1 cellular context compared by ENCODE assay signal in the genomic region with DNA sequence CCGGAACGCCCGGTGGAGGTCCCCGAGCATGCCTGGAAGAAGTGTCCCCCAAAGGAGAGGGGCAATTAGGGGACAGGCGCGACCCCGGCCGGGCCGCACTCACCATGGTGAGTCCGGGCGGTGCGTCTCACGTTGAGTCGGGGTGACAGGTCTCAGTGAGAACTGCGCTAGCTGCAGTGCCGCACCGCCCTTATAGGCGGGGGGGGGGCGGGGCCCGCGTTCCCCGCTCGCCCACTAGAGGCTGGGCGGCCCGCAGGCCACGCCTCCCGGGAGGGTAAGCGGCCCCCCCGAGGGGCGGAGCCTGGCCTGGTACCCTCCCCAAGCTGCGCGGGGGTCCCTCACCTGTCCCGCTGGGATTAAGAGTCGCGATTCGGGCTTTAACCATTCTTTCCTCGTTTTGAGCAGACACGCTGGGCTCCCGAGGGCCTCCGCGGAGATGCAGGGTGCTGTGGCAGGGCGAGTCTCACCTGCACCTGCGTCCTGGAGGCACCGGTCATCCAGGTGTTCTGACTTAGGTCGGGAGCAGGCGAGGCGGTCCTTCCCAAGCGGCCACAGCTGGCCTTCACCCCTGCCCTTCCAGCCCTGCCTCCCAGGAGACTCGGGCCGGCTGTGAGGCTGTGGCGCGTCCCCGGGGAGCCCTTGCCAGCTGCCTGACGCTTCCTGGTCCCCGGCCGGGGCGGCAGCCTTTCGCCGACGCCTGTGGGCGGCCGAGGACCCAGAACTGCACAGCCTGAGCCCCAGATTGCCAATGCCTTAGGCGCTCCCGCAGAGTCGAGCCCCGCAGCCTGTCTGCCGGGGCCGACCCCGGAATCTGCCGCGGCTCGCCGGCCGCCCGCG.
TF ChIP-seq lines count a peak whose summit lies in the region.

A gene (minus strand): TSS at position 166 of the 837 bp plus-strand sequence. CDS start 60 bp downstream, at position 106.

TF ChIP-seq in HepG2, 621 proteins besides CTCF, POLR2A, EP300 and RAD21 (continued from another document and continues in another):
- TF ChIP-seq, protein P1, sequence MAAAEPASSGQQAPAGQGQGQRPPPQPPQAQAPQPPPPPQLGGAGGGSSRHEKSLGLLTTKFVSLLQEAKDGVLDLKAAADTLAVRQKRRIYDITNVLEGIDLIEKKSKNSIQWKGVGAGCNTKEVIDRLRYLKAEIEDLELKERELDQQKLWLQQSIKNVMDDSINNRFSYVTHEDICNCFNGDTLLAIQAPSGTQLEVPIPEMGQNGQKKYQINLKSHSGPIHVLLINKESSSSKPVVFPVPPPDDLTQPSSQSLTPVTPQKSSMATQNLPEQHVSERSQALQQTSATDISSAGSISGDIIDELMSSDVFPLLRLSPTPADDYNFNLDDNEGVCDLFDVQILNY (CRISPR knock-in tag; conservative IDR thresholded peaks at IDR 0.05) = no peak
- TF ChIP-seq, protein P2, sequence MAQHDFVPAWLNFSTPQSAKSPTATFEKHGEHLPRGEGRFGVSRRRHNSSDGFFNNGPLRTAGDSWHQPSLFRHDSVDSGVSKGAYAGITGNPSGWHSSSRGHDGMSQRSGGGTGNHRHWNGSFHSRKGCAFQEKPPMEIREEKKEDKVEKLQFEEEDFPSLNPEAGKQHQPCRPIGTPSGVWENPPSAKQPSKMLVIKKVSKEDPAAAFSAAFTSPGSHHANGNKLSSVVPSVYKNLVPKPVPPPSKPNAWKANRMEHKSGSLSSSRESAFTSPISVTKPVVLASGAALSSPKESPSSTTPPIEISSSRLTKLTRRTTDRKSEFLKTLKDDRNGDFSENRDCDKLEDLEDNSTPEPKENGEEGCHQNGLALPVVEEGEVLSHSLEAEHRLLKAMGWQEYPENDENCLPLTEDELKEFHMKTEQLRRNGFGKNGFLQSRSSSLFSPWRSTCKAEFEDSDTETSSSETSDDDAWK (CRISPR knock-in tag; IDR thresholded peaks at IDR 0.05) = no peak
- TF ChIP-seq GZF1 (CRISPR knock-in tag; IDR thresholded peaks at IDR 0.05) (no peak), ZNF883 (CRISPR knock-in tag; IDR thresholded peaks at IDR 0.05; ENCODE audit: not compliant biosample characterization) (peak; percentile 97), ZNF616 (CRISPR knock-in tag; IDR thresholded peaks at IDR 0.05; ENCODE audit: low read depth) (no peak), REL (CRISPR knock-in tag; conservative IDR thresholded peaks at IDR 0.05) (no peak), FOXM1 (CRISPR knock-in tag; IDR thresholded peaks at IDR 0.05) (no peak), DMAP1 (CRISPR knock-in tag; IDR thresholded peaks at IDR 0.05) (0 out of 2 replicates have a peak, but pooled peaks have one; percentile 42), HOXA5 (CRISPR knock-in tag; IDR thresholded peaks at IDR 0.05) (0 out of 2 replicates have a peak, but pooled peaks have one; percentile 49), U2AF2 (IDR thresholded peaks at IDR 0.05; ENCODE audit: low read depth, low read length) (no peak), SRSF4 (IDR thresholded peaks at IDR 0.05; ENCODE audit: low read depth, low read length, poor library complexity, severe bottlenecking) (no peak), SP5 (CRISPR knock-in tag; IDR thresholded peaks at IDR 0.05; ENCODE audit: borderline replicate concordance, low read depth) (peak; percentile 62; the same call in 1 of the 2 replicates), ARNT2 (CRISPR knock-in tag; IDR thresholded peaks at IDR 0.05; ENCODE audit: low read depth) (no peak), BRCA1 (CRISPR knock-in tag; IDR thresholded peaks at IDR 0.05) (0 out of 2 replicates have a peak, but pooled peaks have one; percentile 50), MED1 (CRISPR knock-in tag; IDR thresholded peaks at IDR 0.05) (peak; percentile 53; the same call in 1 of the 2 replicates), ZNF709 (CRISPR knock-in tag; IDR thresholded peaks at IDR 0.05) (no peak; the same call in 1 of the 2 replicates), HMGA1 (CRISPR knock-in tag; conservative IDR thresholded peaks at IDR 0.05) (no peak), ZNF33A (CRISPR knock-in tag; IDR thresholded peaks at IDR 0.05; ENCODE audit: borderline replicate concordance) (no peak), ARNTL (CRISPR knock-in tag; IDR thresholded peaks at IDR 0.05) (no peak), ZNF331 (CRISPR knock-in tag; IDR thresholded peaks at IDR 0.05) (peak; percentile 51; the same call in 1 of the 2 replicates), RCOR2 (CRISPR knock-in tag; IDR thresholded peaks at IDR 0.05) (no peak), ZNF10 (CRISPR knock-in tag; IDR thresholded peaks at IDR 0.05; ENCODE audit: borderline replicate concordance, low read depth) (no peak), ZNF274 (CRISPR knock-in tag; IDR thresholded peaks at IDR 0.05) (peak; percentile 29; the same call in 1 of the 2 replicates), KAT7 (CRISPR knock-in tag; IDR thresholded peaks at IDR 0.05; ENCODE audit: borderline replicate concordance) (no peak), ZNF567 (CRISPR knock-in tag; IDR thresholded peaks at IDR 0.05; ENCODE audit: borderline replicate concordance) (no peak), ZNF33B (CRISPR knock-in tag; IDR thresholded peaks at IDR 0.05) (peak; percentile 53; the same call in 1 of the 2 replicates), SALL1 (CRISPR knock-in tag; IDR thresholded peaks at IDR 0.05) (no peak; the same call in 1 of the 2 replicates), SYNCRIP (IDR thresholded peaks at IDR 0.05; ENCODE audit: insufficient read depth, low read depth, low read length) (no peak), ZNF569 (CRISPR knock-in tag; IDR thresholded peaks at IDR 0.05; ENCODE audit: borderline replicate concordance) (no peak)
- TF ChIP-seq, protein P3, sequence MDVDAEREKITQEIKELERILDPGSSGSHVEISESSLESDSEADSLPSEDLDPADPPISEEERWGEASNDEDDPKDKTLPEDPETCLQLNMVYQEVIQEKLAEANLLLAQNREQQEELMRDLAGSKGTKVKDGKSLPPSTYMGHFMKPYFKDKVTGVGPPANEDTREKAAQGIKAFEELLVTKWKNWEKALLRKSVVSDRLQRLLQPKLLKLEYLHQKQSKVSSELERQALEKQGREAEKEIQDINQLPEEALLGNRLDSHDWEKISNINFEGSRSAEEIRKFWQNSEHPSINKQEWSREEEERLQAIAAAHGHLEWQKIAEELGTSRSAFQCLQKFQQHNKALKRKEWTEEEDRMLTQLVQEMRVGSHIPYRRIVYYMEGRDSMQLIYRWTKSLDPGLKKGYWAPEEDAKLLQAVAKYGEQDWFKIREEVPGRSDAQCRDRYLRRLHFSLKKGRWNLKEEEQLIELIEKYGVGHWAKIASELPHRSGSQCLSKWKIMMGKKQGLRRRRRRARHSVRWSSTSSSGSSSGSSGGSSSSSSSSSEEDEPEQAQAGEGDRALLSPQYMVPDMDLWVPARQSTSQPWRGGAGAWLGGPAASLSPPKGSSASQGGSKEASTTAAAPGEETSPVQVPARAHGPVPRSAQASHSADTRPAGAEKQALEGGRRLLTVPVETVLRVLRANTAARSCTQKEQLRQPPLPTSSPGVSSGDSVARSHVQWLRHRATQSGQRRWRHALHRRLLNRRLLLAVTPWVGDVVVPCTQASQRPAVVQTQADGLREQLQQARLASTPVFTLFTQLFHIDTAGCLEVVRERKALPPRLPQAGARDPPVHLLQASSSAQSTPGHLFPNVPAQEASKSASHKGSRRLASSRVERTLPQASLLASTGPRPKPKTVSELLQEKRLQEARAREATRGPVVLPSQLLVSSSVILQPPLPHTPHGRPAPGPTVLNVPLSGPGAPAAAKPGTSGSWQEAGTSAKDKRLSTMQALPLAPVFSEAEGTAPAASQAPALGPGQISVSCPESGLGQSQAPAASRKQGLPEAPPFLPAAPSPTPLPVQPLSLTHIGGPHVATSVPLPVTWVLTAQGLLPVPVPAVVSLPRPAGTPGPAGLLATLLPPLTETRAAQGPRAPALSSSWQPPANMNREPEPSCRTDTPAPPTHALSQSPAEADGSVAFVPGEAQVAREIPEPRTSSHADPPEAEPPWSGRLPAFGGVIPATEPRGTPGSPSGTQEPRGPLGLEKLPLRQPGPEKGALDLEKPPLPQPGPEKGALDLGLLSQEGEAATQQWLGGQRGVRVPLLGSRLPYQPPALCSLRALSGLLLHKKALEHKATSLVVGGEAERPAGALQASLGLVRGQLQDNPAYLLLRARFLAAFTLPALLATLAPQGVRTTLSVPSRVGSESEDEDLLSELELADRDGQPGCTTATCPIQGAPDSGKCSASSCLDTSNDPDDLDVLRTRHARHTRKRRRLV (CRISPR knock-in tag; IDR thresholded peaks at IDR 0.05) = no peak
- TF ChIP-seq, protein P4, sequence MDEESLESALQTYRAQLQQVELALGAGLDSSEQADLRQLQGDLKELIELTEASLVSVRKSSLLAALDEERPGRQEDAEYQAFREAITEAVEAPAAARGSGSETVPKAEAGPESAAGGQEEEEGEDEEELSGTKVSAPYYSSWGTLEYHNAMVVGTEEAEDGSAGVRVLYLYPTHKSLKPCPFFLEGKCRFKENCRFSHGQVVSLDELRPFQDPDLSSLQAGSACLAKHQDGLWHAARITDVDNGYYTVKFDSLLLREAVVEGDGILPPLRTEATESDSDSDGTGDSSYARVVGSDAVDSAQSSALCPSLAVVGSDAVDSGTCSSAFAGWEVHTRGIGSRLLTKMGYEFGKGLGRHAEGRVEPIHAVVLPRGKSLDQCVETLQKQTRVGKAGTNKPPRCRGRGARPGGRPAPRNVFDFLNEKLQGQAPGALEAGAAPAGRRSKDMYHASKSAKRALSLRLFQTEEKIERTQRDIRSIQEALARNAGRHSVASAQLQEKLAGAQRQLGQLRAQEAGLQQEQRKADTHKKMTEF (CRISPR knock-in tag; IDR thresholded peaks at IDR 0.05) = peak; percentile 71
- TF ChIP-seq, protein P5, sequence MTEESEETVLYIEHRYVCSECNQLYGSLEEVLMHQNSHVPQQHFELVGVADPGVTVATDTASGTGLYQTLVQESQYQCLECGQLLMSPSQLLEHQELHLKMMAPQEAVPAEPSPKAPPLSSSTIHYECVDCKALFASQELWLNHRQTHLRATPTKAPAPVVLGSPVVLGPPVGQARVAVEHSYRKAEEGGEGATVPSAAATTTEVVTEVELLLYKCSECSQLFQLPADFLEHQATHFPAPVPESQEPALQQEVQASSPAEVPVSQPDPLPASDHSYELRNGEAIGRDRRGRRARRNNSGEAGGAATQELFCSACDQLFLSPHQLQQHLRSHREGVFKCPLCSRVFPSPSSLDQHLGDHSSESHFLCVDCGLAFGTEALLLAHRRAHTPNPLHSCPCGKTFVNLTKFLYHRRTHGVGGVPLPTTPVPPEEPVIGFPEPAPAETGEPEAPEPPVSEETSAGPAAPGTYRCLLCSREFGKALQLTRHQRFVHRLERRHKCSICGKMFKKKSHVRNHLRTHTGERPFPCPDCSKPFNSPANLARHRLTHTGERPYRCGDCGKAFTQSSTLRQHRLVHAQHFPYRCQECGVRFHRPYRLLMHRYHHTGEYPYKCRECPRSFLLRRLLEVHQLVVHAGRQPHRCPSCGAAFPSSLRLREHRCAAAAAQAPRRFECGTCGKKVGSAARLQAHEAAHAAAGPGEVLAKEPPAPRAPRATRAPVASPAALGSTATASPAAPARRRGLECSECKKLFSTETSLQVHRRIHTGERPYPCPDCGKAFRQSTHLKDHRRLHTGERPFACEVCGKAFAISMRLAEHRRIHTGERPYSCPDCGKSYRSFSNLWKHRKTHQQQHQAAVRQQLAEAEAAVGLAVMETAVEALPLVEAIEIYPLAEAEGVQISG (CRISPR knock-in tag; IDR thresholded peaks at IDR 0.05) = peak; percentile 46
- TF ChIP-seq, protein P6, sequence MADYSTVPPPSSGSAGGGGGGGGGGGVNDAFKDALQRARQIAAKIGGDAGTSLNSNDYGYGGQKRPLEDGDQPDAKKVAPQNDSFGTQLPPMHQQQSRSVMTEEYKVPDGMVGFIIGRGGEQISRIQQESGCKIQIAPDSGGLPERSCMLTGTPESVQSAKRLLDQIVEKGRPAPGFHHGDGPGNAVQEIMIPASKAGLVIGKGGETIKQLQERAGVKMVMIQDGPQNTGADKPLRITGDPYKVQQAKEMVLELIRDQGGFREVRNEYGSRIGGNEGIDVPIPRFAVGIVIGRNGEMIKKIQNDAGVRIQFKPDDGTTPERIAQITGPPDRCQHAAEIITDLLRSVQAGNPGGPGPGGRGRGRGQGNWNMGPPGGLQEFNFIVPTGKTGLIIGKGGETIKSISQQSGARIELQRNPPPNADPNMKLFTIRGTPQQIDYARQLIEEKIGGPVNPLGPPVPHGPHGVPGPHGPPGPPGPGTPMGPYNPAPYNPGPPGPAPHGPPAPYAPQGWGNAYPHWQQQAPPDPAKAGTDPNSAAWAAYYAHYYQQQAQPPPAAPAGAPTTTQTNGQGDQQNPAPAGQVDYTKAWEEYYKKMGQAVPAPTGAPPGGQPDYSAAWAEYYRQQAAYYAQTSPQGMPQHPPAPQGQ (CRISPR knock-in tag; IDR thresholded peaks at IDR 0.05; ENCODE audit: borderline replicate concordance) = no peak
- TF ChIP-seq, protein P7, sequence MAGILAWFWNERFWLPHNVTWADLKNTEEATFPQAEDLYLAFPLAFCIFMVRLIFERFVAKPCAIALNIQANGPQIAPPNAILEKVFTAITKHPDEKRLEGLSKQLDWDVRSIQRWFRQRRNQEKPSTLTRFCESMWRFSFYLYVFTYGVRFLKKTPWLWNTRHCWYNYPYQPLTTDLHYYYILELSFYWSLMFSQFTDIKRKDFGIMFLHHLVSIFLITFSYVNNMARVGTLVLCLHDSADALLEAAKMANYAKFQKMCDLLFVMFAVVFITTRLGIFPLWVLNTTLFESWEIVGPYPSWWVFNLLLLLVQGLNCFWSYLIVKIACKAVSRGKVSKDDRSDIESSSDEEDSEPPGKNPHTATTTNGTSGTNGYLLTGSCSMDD (CRISPR knock-in tag; IDR thresholded peaks at IDR 0.05) = 0 out of 2 replicates have a peak, but pooled peaks have one; percentile 16
- TF ChIP-seq, protein P8, sequence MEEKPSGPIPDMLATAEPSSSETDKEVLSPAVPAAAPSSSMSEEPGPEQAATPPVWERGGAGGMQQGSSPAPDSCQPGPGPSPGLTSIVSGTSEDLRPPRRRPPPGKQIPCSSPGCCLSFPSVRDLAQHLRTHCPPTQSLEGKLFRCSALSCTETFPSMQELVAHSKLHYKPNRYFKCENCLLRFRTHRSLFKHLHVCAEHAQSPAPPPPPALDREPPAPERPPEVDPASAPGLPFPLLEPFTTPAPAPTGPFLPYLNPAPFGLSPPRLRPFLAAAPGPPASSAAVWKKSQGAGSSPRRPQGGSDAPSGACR (CRISPR knock-in tag; IDR thresholded peaks at IDR 0.05) = peak; percentile 53; the same call in 1 of the 2 replicates
- TF ChIP-seq, protein P9, sequence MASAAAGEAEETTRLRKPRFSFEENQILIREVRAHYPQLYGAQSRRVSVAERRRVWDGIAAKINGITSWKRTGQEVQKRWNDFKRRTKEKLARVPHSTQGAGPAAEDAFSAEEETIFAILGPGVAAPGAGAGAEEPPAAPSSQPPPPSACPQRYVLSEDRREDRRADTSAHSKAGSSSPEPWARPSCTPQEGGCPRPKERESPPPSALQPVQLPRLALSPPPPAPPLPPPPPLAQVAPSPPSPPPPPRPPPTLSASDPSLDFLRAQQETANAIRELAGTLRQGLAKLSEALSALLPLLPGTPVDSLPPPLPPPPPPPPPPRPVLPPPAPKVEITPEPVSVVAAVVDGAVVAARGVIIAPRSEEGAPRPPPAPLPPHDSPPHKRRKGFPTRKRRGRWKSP (CRISPR knock-in tag; IDR thresholded peaks at IDR 0.05) = no peak
- TF ChIP-seq, protein P10, sequence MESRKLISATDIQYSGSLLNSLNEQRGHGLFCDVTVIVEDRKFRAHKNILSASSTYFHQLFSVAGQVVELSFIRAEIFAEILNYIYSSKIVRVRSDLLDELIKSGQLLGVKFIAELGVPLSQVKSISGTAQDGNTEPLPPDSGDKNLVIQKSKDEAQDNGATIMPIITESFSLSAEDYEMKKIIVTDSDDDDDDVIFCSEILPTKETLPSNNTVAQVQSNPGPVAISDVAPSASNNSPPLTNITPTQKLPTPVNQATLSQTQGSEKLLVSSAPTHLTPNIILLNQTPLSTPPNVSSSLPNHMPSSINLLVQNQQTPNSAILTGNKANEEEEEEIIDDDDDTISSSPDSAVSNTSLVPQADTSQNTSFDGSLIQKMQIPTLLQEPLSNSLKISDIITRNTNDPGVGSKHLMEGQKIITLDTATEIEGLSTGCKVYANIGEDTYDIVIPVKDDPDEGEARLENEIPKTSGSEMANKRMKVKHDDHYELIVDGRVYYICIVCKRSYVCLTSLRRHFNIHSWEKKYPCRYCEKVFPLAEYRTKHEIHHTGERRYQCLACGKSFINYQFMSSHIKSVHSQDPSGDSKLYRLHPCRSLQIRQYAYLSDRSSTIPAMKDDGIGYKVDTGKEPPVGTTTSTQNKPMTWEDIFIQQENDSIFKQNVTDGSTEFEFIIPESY (CRISPR knock-in tag; IDR thresholded peaks at IDR 0.05) = no peak
